Comparison of ENCODE assay signal across 22 cellular contexts in the genomic region with DNA sequence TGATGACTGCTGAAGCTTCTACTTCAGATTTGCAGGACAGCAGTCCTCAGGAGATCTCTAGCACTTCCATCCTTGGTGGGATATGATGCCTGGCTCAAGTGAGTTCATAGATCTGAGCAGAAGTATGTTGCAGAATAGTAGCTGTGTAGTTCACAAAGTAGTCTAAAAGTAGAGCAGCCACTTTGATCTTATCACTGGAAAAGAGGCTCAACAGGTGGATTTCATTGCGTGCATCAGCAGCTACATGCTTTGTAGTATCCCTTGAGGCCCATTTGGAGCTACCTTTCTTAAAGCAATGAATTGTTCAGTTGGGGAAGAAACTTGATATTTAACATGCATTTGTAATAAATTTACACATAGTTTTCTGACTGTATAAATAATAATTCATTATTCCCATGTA.
"Had no signal": no experiment of that assay in that cellular context is flagged by ENCODE, and none has a peak within 500 bp of the region (broad histone marks: within the 10 kb centered on the region; RNA-seq: fewer than 3 reads in every experiment).

No MANE protein-coding gene starts in this region.

- H3K4me3 Mint-ChIP-seq: natural killer cell treated with Interleukin-12 subunit alpha and Interleukin-12 subunit beta and Interleukin-15 and Interleukin-18, amount 100 ng/mL, for 72 hours had no signal

- H3K9me3 Mint-ChIP-seq: effector memory CD8-positive, alpha-beta T cell; natural killer cell treated with Interleukin-12 subunit alpha and Interleukin-12 subunit beta and Interleukin-15 and Interleukin-18, amount 100 ng/mL, for 72 hours had no signal

- H3K4me1 ChIP-seq: foreskin keratinocyte, left ventricle myocardium inferior, psoas muscle, right lobe of liver, spleen, transverse colon had no signal

- H3K4me3 ChIP-seq: left ventricle myocardium inferior, lung, psoas muscle, right lobe of liver, spleen, stomach, thoracic aorta, transverse colon had no signal

- H3K27ac ChIP-seq: foreskin keratinocyte, left ventricle myocardium inferior, neutrophil, psoas muscle, right lobe of liver, spleen, stomach, thoracic aorta, transverse colon had no signal

- ATAC-seq: effector memory CD8-positive, alpha-beta T cell; foreskin keratinocyte; left cardiac atrium; natural killer cell treated with Interleukin-12 subunit alpha and Interleukin-12 subunit beta and Interleukin-15 and Interleukin-18, amount 100 ng/mL, for 72 hours; psoas muscle; right lobe of liver had no signal

- DNase-seq: effector memory CD8-positive, alpha-beta T cell; erythroblast; foreskin keratinocyte; kidney; left cardiac atrium; left ventricle myocardium inferior; mesenchymal stem cell; midbrain; psoas muscle; retina; right lobe of liver; spleen; stimulated activated CD4-positive, alpha-beta T cell treated with anti-CD3 and anti-CD28 coated beads, Interleukin-2, amount 100 ng/mL, for 24 hours; stimulated activated CD4-positive, alpha-beta T cell treated with anti-CD3 and anti-CD28 coated beads, Interleukin-4, amount 100 ng/mL, for 4 hours; stimulated activated naive CD4-positive, alpha-beta T cell; stomach; substantia nigra; transverse colon had no signal

- H3K27me3 ChIP-seq: foreskin keratinocyte, neutrophil, right lobe of liver, stomach, transverse colon had no signal

- H3K27ac Mint-ChIP-seq: effector memory CD8-positive, alpha-beta T cell; natural killer cell treated with Interleukin-12 subunit alpha and Interleukin-12 subunit beta and Interleukin-15 and Interleukin-18, amount 100 ng/mL, for 72 hours had no signal

- H3K36me3 Mint-ChIP-seq: natural killer cell treated with Interleukin-12 subunit alpha and Interleukin-12 subunit beta and Interleukin-15 and Interleukin-18, amount 100 ng/mL, for 72 hours had no signal

- H3K9me3 ChIP-seq: left ventricle myocardium inferior, neutrophil, psoas muscle, right lobe of liver, spleen, stomach, thoracic aorta, transverse colon had no signal

- H3K36me3 ChIP-seq: left ventricle myocardium inferior, neutrophil, right lobe of liver, spleen, stomach, thoracic aorta, transverse colon had no signal
